Comparison of ENCODE assay signal across 7 cellular contexts in the genomic region with DNA sequence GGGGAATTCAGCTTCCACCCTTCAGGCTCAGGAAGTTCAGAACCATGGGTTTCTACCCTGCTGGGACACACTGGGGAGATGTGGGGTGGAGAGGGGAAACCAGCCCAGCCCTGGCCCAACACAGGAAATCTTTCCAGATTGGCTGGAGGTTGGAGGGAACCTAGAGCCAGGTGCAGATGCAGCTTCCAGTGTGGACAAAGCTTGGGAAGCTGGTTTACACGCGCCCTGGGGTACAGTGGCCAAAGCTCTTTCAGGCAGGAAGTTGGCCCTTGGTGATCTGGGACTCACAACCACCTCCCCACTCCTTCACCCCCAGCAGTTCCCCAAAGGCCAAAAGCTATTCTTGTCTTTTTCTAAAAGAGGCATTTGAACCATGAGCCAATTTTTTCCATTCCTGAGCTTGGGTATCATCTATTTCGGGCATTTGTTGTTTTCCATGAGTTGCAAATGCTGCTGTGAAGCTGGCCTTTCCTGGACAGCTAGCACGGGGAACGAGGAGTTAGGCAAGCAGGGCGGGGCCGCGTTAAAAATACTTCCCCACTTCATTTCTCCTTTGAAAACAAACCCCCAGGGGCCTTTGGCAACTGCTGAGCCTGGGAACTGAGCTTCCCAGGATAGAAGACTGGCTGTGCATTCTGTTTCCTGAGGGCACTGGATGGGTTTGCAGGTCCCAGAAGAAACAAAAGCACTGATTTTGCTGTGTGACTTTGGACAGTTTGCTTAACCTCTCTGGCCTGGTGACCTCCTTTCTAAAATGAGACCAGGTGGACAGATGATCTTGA. TPM values are rescaled to one million over a fixed set of nuclear protein-coding genes. Genes with fewer than 3 reads are reported as not detected.
DNase-seq lines count a peak whose midpoint lies in the region; ATAC-seq and TF ChIP-seq lines count a peak whose summit lies in the region.

No MANE protein-coding gene starts in this region.

- no peak overlapping the region for H3K4me3 Mint-ChIP-seq in activated T-helper 2 cell treated with anti-CD3 and anti-CD28 coated beads, Interferon-gamma antibody, Interleukin-2, Interleukin-4, amounts not matched to agents 10 μg/mL and 5 μg/mL and 100 μg/mL, durations not matched to agents 14 hours and 24 hours and 36 hours (ENCODE audit: low read depth)

- H3K27ac ChIP-seq in IMR-90 (ENCODE audit: insufficient read depth, low read length) (peak overlapping the region; percentile 35; the same call in 1 of the 2 replicates), substantia nigra (ENCODE audit: low read depth, low read length, poor library complexity, severe bottlenecking) (peak overlapping the region; percentile 64)

- peak overlapping the region; percentile 6 for H2BK5ac ChIP-seq in IMR-90 (ENCODE audit: low read depth, low read length, poor library complexity, severe bottlenecking)

- peak overlapping the region; percentile 2 for H3K18ac ChIP-seq in IMR-90 (ENCODE audit: low read depth, low read length)

- peaks cover 16% of the 10 kb centered on the region for H4K20me1 ChIP-seq in IMR-90 (ENCODE audit: insufficient read depth, low read length)

- peak overlapping the region; percentile 33 for H3K14ac ChIP-seq in IMR-90 (replicated peaks; ENCODE audit: low read depth, low read length)

- peaks cover 13% of the 10 kb centered on the region for H3K36me3 Mint-ChIP-seq in activated T-helper 2 cell treated with anti-CD3 and anti-CD28 coated beads, Interferon-gamma antibody, Interleukin-2, Interleukin-4, amounts not matched to agents 10 μg/mL and 5 μg/mL and 100 μg/mL, durations not matched to agents 14 hours and 24 hours and 36 hours (ENCODE audit: low read depth)

- peak overlapping the region; percentile 35 for H4K5ac ChIP-seq in IMR-90 (ENCODE audit: low read depth, low read length)

- peaks cover 14% of the 10 kb centered on the region for H3K9me1 ChIP-seq in IMR-90 (ENCODE audit: insufficient read depth, low read length)

- H2BK20ac ChIP-seq in IMR-90 (ENCODE audit: low read depth, low read length), result peak overlapping the region; percentile 82; the same call in 1 of the 2 replicates

- peaks cover 46% of the 10 kb centered on the region for H3K4me1 ChIP-seq in IMR-90 (ENCODE audit: control insufficient read depth, insufficient read depth, low read length)

- no peak overlapping the region for H3K9ac ChIP-seq in IMR-90 (ENCODE audit: low read depth, low read length)

- H3K4me3 ChIP-seq in IMR-90 (ENCODE audit: insufficient read depth, low read depth, low read length), result no peak overlapping the region

- H3K4me2 ChIP-seq in IMR-90 (ENCODE audit: low read depth, low read length), result no peak overlapping the region

- no peak for TF ChIP-seq CTCF in IMR-90 (conservative IDR thresholded peaks at IDR 0.05; ENCODE audit: low read depth, low read length)

- dilution Hi-C loops in IMR-90 (cut with HindIII; ENCODE audit: low sequenced_read_pairs, unreplicated experiment), result no loop called here

- H3K27me3 ChIP-seq in IMR-90 (ENCODE audit: control insufficient read depth, insufficient read depth, low read length), result no peaks in the 10 kb centered on the region

- peak overlapping the region; percentile 65; the same call in 1 of the 2 replicates for H2BK120ac ChIP-seq in IMR-90 (ENCODE audit: low read depth, low read length)

- no peak for TF ChIP-seq RAD21 in IMR-90 (IDR thresholded peaks at IDR 0.05; ENCODE audit: low read length)

- H3K9me3 ChIP-seq in IMR-90 (ENCODE audit: control insufficient read depth, insufficient read depth, low read length), result no peaks in the 10 kb centered on the region

- no peaks in the 10 kb centered on the region for H3K9me3 Mint-ChIP-seq in activated T-helper 2 cell treated with anti-CD3 and anti-CD28 coated beads, Interferon-gamma antibody, Interleukin-2, Interleukin-4, amounts not matched to agents 10 μg/mL and 5 μg/mL and 100 μg/mL, durations not matched to agents 14 hours and 24 hours and 36 hours

- POLR2A ChIA-PET in IMR-90 (lab: Charles Lee; ENCODE audit: unreplicated experiment), result no interaction called here

- no peak overlapping the region for H3K56ac ChIP-seq in IMR-90 (ENCODE audit: extremely low read depth, insufficient read depth, low read length)

- no peaks in the 10 kb centered on the region for H3K36me3 ChIP-seq in IMR-90 (ENCODE audit: control insufficient read depth, insufficient read depth, low read length)

- H3K4me1 Mint-ChIP-seq in activated T-helper 2 cell treated with anti-CD3 and anti-CD28 coated beads, Interferon-gamma antibody, Interleukin-2, Interleukin-4, amounts not matched to agents 10 μg/mL and 5 μg/mL and 100 μg/mL, durations not matched to agents 14 hours and 24 hours and 36 hours (ENCODE audit: low read depth), result peaks cover 71% of the 10 kb centered on the region

- H4K91ac ChIP-seq in IMR-90 (ENCODE audit: insufficient read depth, low read depth, low read length), result peak overlapping the region; percentile 38

- peak overlapping the region; percentile 84; the same call in 1 of the 2 replicates for H3K4ac ChIP-seq in IMR-90 (ENCODE audit: low read depth, low read length)

- peak overlapping the region; percentile 19; the same call in 1 of the 2 replicates for H3K23ac ChIP-seq in IMR-90 (ENCODE audit: low read depth, low read length)

- peak overlapping the region in 1 of 2 experiments; percentile 75; a peak in 2 of 4 replicates for H4K8ac ChIP-seq in IMR-90 (ENCODE audit: low read depth in 2 of 2, low read length in 2 of 2)

- H3K79me1 ChIP-seq in IMR-90 (ENCODE audit: low read depth in 1 of 2, low read length in 2 of 2), result peaks cover 0 to 11% of the 10 kb centered on the region in 2 experiments; a peak in 3 of 4 replicates

- H2AFZ ChIP-seq in IMR-90 (replicated peaks; ENCODE audit: low read length, poor library complexity), result peak overlapping the region; percentile 76

- no peaks in the 10 kb centered on the region for H3K27me3 Mint-ChIP-seq in activated T-helper 2 cell treated with anti-CD3 and anti-CD28 coated beads, Interferon-gamma antibody, Interleukin-2, Interleukin-4, amounts not matched to agents 10 μg/mL and 5 μg/mL and 100 μg/mL, durations not matched to agents 14 hours and 24 hours and 36 hours (ENCODE audit: low read depth)

- H2BK15ac ChIP-seq in IMR-90 (ENCODE audit: low read depth, low read length), result peak overlapping the region; percentile 47; the same call in 2 of the 3 replicates

- peak overlapping the region; percentile 38 for H3K27ac Mint-ChIP-seq in activated T-helper 2 cell treated with anti-CD3 and anti-CD28 coated beads, Interferon-gamma antibody, Interleukin-2, Interleukin-4, amounts not matched to agents 10 μg/mL and 5 μg/mL and 100 μg/mL, durations not matched to agents 14 hours and 24 hours and 36 hours

- no CpG with 5 or more reads among the region's 8 CpGs for WGBS in IMR-90 (ENCODE audit: extremely low coverage in 2 of 2, insufficient read length in 1 of 2), 2 experiments

- no TSS peak for BruUV-seq in IMR-90 (replicated peaks; lab: Mats Ljungman, UMichigan)

- CTCF ChIA-PET in IMR-90 (lab: Yijun Ruan, JAX), result interaction anchor here (0.7 kb wide), 1 partner anchor 15 kb away, joined by 3 read pairs; no protein-coding TSS in a partner anchor

- no peak for TF ChIP-seq POLR2A in IMR-90 (IDR thresholded peaks at IDR 0.05; ENCODE audit: low read depth, low read length)

- peak overlapping the region; percentile 17 for H2AK9ac ChIP-seq in IMR-90 (replicated peaks; ENCODE audit: low read depth, low read length, poor library complexity)

- intact Hi-C loops in IMR-90 (cut with micrococcal nuclease), result no loop called here
- intact Hi-C loops in activated T-helper 2 cell treated with anti-CD3 and anti-CD28 coated beads, Interferon-gamma antibody, Interleukin-2, Interleukin-4, amounts not matched to agents 10 μg/mL and 5 μg/mL and 100 μg/mL, durations not matched to agents 14 hours and 24 hours and 36 hours (cut with micrococcal nuclease), result loop anchor here (2.0 to 10.0 kb wide), 2 partner anchors 47 to 231 kb away; a partner anchor contains a TSS

- H2AK5ac ChIP-seq in IMR-90 (ENCODE audit: low read depth, low read length), result peak overlapping the region; percentile 18; the same call in 1 of the 2 replicates

- DNase-seq in IMR-90 (peak; percentile 34), hepatic stellate cell (ENCODE audit: low spot score) (peak; percentile 93), substantia nigra (lab: John Stamatoyannopoulos, UW) (peak in 14 of 49 donors; percentile 15 to 49 (median 37)), GM19240 (ENCODE audit: insufficient read length, low spot score) (no peak)
- no peak for DNase-seq in activated T-helper 2 cell treated with anti-CD3 and anti-CD28 coated beads, Interferon-gamma antibody, Interleukin-2, Interleukin-4, amounts not matched to agents 10 μg/mL and 5 μg/mL and 100 μg/mL, durations not matched to agents 14 hours and 24 hours and 36 hours (ENCODE audit: low spot score)

- ATAC-seq in IMR-90 (ENCODE audit: low read depth) (no peak), GM19328 (IDR thresholded peaks at IDR 0.05; ENCODE audit: unreplicated experiment) (no peak), HG02759 (IDR thresholded peaks at IDR 0.05; ENCODE audit: unreplicated experiment) (no peak)

- in situ Hi-C loops in IMR-90 (cut with MboI; ENCODE audit: low sequenced_read_pairs), result no loop called here

TF ChIP-seq in IMR-90, 13 proteins besides CTCF, POLR2A, EP300 and RAD21:
- TF ChIP-seq CEBPB (IDR thresholded peaks at IDR 0.05; ENCODE audit: low read depth, low read length) (peak; percentile 9; the same call in 1 of the 2 replicates), BHLHE40 (IDR thresholded peaks at IDR 0.05; ENCODE audit: low read depth, low read length) (no peak)
TF ChIP-seq in IMR-90: peak in this region for 1.

RNA-seq across cellular contexts. Expression of a gene that starts 3.1 kb away (rescaled TPM):
- 2.2 and 2.3 TPM in 2 replicates for total RNA-seq in IMR-90 (2012; rRNA removed)
- 6.7 and 7.2 TPM in 2 replicates for polyA plus RNA-seq in IMR-90 (2012; rRNA removed)
- 4.4 and 7.1 TPM in 2 replicates for polyA plus RNA-seq in IMR-90 (2012; cell fraction: cytosol; rRNA removed)
- 9.5 and 20.2 TPM in 2 replicates for polyA plus RNA-seq in IMR-90 (2012; cell fraction: nucleus; rRNA removed; ENCODE audit: low replicate concordance)
- 164 and 170 TPM in 2 replicates for total RNA-seq in activated T-helper 2 cell treated with anti-CD3 and anti-CD28 coated beads, Interferon-gamma antibody, Interleukin-2, Interleukin-4, amounts not matched to agents 10 μg/mL and 5 μg/mL and 100 μg/mL, durations not matched to agents 14 hours and 24 hours and 36 hours

RNA-seq across cellular contexts. Expression of a gene that starts 28.3 kb away (rescaled TPM):
- not detected in 2 replicates for total RNA-seq in IMR-90 (2012; rRNA removed)
- polyA plus RNA-seq in IMR-90 (2012; rRNA removed), result not detected in 2 replicates
- polyA plus RNA-seq in IMR-90 (2012; cell fraction: cytosol; rRNA removed), result not detected in 2 replicates
- polyA plus RNA-seq in IMR-90 (2012; cell fraction: nucleus; rRNA removed; ENCODE audit: low replicate concordance), result 0.06 TPM in 1 of 2 replicates, not detected in the other
- 0.16 and 0.52 TPM in 2 replicates for total RNA-seq in activated T-helper 2 cell treated with anti-CD3 and anti-CD28 coated beads, Interferon-gamma antibody, Interleukin-2, Interleukin-4, amounts not matched to agents 10 μg/mL and 5 μg/mL and 100 μg/mL, durations not matched to agents 14 hours and 24 hours and 36 hours

Comparison
In these comparisons a context has a peak if more than half of its experiments do, and no peak if none do; other contexts are left out.
1. DNase-seq: peak in IMR-90 (single experiment) and hepatic stellate cell (single experiment); none in activated T-helper 2 cell treated with anti-CD3 and anti-CD28 coated beads, Interferon-gamma antibody, Interleukin-2, Interleukin-4, amounts not matched to agents 10 μg/mL and 5 μg/mL and 100 μg/mL, durations not matched to agents 14 hours and 24 hours and 36 hours (single experiment) and GM19240 (single experiment).
2. RNA of a gene that starts 3.1 kb away (total RNA-seq): 164 to 170 TPM in activated T-helper 2 cell treated with anti-CD3 and anti-CD28 coated beads, Interferon-gamma antibody, Interleukin-2, Interleukin-4, amounts not matched to agents 10 μg/mL and 5 μg/mL and 100 μg/mL, durations not matched to agents 14 hours and 24 hours and 36 hours; 2.2 to 2.3 TPM in IMR-90; every median in the first group is over 10 times any median in the second.